In genomic region chr17:75893305-75894048, GRCh38 we compare ENCODE assay signal across 16 cellular contexts. TPM values are rescaled to one million over a fixed set of nuclear protein-coding genes. Genes with fewer than 3 reads are reported as not detected.
A peak's percentile ranks its signal among the peaks of the same experiment; 100 is the strongest.
DNase-seq lines count a peak whose midpoint lies in the region; ATAC-seq and TF ChIP-seq lines count a peak whose summit lies in the region.
"Had no signal": no experiment of that assay in that cellular context is flagged by ENCODE, and none has a peak within 500 bp of the region (broad histone marks: within the 10 kb centered on the region; RNA-seq: fewer than 3 reads in every experiment).

No MANE protein-coding gene starts in this region.

- no peaks in the 10 kb centered on the region for H3K27me3 Mint-ChIP-seq in activated T-cell treated with anti-CD3 and anti-CD28 coated beads, Interleukin-2, amount 50 U/mL, for 4 hours (ENCODE audit: low read depth)
- H3K27me3 Mint-ChIP-seq in WTC11 (ENCODE audit: low read depth), result no peaks in the 10 kb centered on the region
- H3K27me3 Mint-ChIP-seq in stimulated activated memory B cell treated with anti-CD40 and anti-IgM and Interleukin-4, amounts not matched to agents 10 μg/mL and 1 μg/mL and 100 μg/mL, for 72 hours, result no peaks in the 10 kb centered on the region

- no peak for DNase-seq in activated T-cell treated with anti-CD3 and anti-CD28 coated beads, Interleukin-2, amount 50 U/mL, for 4 hours
- DNase-seq in activated T-cell treated with anti-CD3 and anti-CD28 coated beads for 4 hours (no peak), WTC11 (ENCODE audit: low spot score) (no peak), NCI-H526 (lab: John Stamatoyannopoulos, UW) (no peak), NOMO-1 treated with DMSO at 0.1 percent for 48 hours (lab: John Stamatoyannopoulos, UW; ENCODE audit: unreplicated experiment) (no peak)
- DNase-seq in central memory CD4-positive, alpha-beta T cell, result no peak
- DNase-seq: effector memory CD4-positive, alpha-beta T cell; foreskin melanocyte; HCEC 1CT; lower lobe of right lung; NCI-H146; NCI-H446 treated with DMSO at 0.1 percent for 48 hours; SK-N-SH; small intestine had no signal

- WGBS in gastroesophageal sphincter (ENCODE audit: low coverage in 1 of 2), 2 donors, result 74% methylated on average over 7 to 10 of the region's 18 CpGs

- H3K27ac Mint-ChIP-seq in WTC11, result peak overlapping the region; percentile 93
- peak overlapping the region; percentile 87 for H3K27ac Mint-ChIP-seq in stimulated activated memory B cell treated with anti-CD40 and anti-IgM and Interleukin-4, amounts not matched to agents 10 μg/mL and 1 μg/mL and 100 μg/mL, for 72 hours

- no peak overlapping the region for H3K4me3 ChIP-seq in gastroesophageal sphincter
- H3K4me3 ChIP-seq: lower lobe of right lung had no signal

- no peak for TF ChIP-seq EP300 in gastroesophageal sphincter (IDR thresholded peaks at IDR 0.05)

- TF ChIP-seq POLR2A in gastroesophageal sphincter (IDR thresholded peaks at IDR 0.05), result no peak

- peak overlapping the region in 3 of 4 donors; percentile 94 to 96 (median 96) for H3K27ac ChIP-seq in gastroesophageal sphincter
- H3K27ac ChIP-seq: lower lobe of right lung had no signal

- no peaks in the 10 kb centered on the region for H3K9me3 Mint-ChIP-seq in activated T-cell treated with anti-CD3 and anti-CD28 coated beads, Interleukin-2, amount 50 U/mL, for 4 hours
- no peaks in the 10 kb centered on the region for H3K9me3 Mint-ChIP-seq in WTC11
- H3K9me3 Mint-ChIP-seq in stimulated activated memory B cell treated with anti-CD40 and anti-IgM and Interleukin-4, amounts not matched to agents 10 μg/mL and 1 μg/mL and 100 μg/mL, for 72 hours, result no peaks in the 10 kb centered on the region

- H3K36me3 ChIP-seq in gastroesophageal sphincter, result peaks cover 0 to 54% of the 10 kb centered on the region in 2 donors

- peaks cover 9% of the 10 kb centered on the region for H3K36me3 Mint-ChIP-seq in activated T-cell treated with anti-CD3 and anti-CD28 coated beads, Interleukin-2, amount 50 U/mL, for 4 hours (ENCODE audit: insufficient read depth)
- peaks cover 7% of the 10 kb centered on the region; the same call in 1 of the 2 replicates for H3K36me3 Mint-ChIP-seq in WTC11
- H3K36me3 Mint-ChIP-seq in stimulated activated memory B cell treated with anti-CD40 and anti-IgM and Interleukin-4, amounts not matched to agents 10 μg/mL and 1 μg/mL and 100 μg/mL, for 72 hours, result peaks cover 31% of the 10 kb centered on the region

- H3K4me1 ChIP-seq in gastroesophageal sphincter, result peaks cover 0 to 61% (median 23%) of the 10 kb centered on the region in 3 donors

- no peaks in the 10 kb centered on the region for H3K27me3 ChIP-seq in gastroesophageal sphincter

- H3K4me1 Mint-ChIP-seq in activated T-cell treated with anti-CD3 and anti-CD28 coated beads, Interleukin-2, amount 50 U/mL, for 4 hours (ENCODE audit: low read depth), result peaks cover 28% of the 10 kb centered on the region
- peaks cover 26% of the 10 kb centered on the region for H3K4me1 Mint-ChIP-seq in WTC11
- peaks cover 43% of the 10 kb centered on the region for H3K4me1 Mint-ChIP-seq in stimulated activated memory B cell treated with anti-CD40 and anti-IgM and Interleukin-4, amounts not matched to agents 10 μg/mL and 1 μg/mL and 100 μg/mL, for 72 hours

- POLR2A ChIA-PET in WTC11 (lab: Charles Lee), result interaction anchor here (1.2 kb wide), 1 partner anchor 38 kb away, joined by 3 read pairs; the partner anchor contains the start of gene WBP2

- no peaks in the 10 kb centered on the region for H3K9me3 ChIP-seq in gastroesophageal sphincter
- H3K9me3 ChIP-seq: lower lobe of right lung, SK-N-SH had no signal

- ATAC-seq in activated T-cell treated with anti-CD3 and anti-CD28 coated beads, Interleukin-2, amount 50 U/mL, for 4 hours, result no peak
- no peak for ATAC-seq in WTC11
- no peak for ATAC-seq in gastroesophageal sphincter
- ATAC-seq in stimulated activated memory B cell treated with anti-CD40 and anti-IgM and Interleukin-4, amounts not matched to agents 10 μg/mL and 1 μg/mL and 100 μg/mL, for 72 hours, result no peak
- ATAC-seq: lower lobe of right lung had no signal

- H3K4me3 Mint-ChIP-seq in activated T-cell treated with anti-CD3 and anti-CD28 coated beads, Interleukin-2, amount 50 U/mL, for 4 hours, result peak overlapping the region; percentile 60
- H3K4me3 Mint-ChIP-seq in WTC11, result peak overlapping the region; percentile 44
- H3K4me3 Mint-ChIP-seq in stimulated activated memory B cell treated with anti-CD40 and anti-IgM and Interleukin-4, amounts not matched to agents 10 μg/mL and 1 μg/mL and 100 μg/mL, for 72 hours, result no peak overlapping the region

- CTCF ChIA-PET in WTC11 (lab: Charles Lee), result interaction anchor here (0.5 to 7.5 kb wide), 10 partner anchors 11 to 773 kb away, joined by 3 to 71 read pairs (median 6); partner anchors contain the start of genes MRPL38 and TRIM47

- TF ChIP-seq CTCF in WTC11 (IDR thresholded peaks at IDR 0.05), result no peak
- TF ChIP-seq CTCF in gastroesophageal sphincter (IDR thresholded peaks at IDR 0.05), result no peak

TF ChIP-seq in WTC11, 78 proteins besides CTCF, POLR2A, EP300 and RAD21:
- TF ChIP-seq NFYB (CRISPR knock-in tag; conservative IDR thresholded peaks at IDR 0.05; ENCODE audit: low read depth), result no peak
- TF ChIP-seq STAT6 (CRISPR knock-in tag; conservative IDR thresholded peaks at IDR 0.05; ENCODE audit: low read depth), result no peak
- TF ChIP-seq JAZF1 (CRISPR knock-in tag; IDR thresholded peaks at IDR 0.05), result no peak
- TF ChIP-seq ETV6 (CRISPR knock-in tag; IDR thresholded peaks at IDR 0.05), result no peak
- no peak for TF ChIP-seq ZNF317 (CRISPR knock-in tag; IDR thresholded peaks at IDR 0.05; ENCODE audit: borderline replicate concordance, low read depth)
- no peak for TF ChIP-seq HMGA2 (CRISPR knock-in tag; IDR thresholded peaks at IDR 0.05)
- TF ChIP-seq CDX4 (CRISPR knock-in tag; IDR thresholded peaks at IDR 0.05; ENCODE audit: borderline replicate concordance), result no peak
- no peak for TF ChIP-seq NR3C1 (CRISPR knock-in tag; conservative IDR thresholded peaks at IDR 0.05; ENCODE audit: low read depth)
- TF ChIP-seq ZNF416 (CRISPR knock-in tag; IDR thresholded peaks at IDR 0.05), result no peak
- TF ChIP-seq JUN (CRISPR knock-in tag; IDR thresholded peaks at IDR 0.05), result no peak
- TF ChIP-seq CREB1 (CRISPR knock-in tag; IDR thresholded peaks at IDR 0.05), result no peak
TF ChIP-seq in WTC11: peak in this region for 0.

RNA-seq across cellular contexts. Expression of gene TRIM65, which starts 3.3 kb away (rescaled TPM):
- 10 to 100 TPM; 35.3 to 46.9 (median 43.7) TPM for total RNA-seq in activated T-cell treated with anti-CD3 and anti-CD28 coated beads, Interleukin-2, amount 50 U/mL, for 4 hours
- 51.3 to 56.4 TPM (median 51.4 TPM) in 3 replicates for total RNA-seq in WTC11 (2021)
- 10 to 100 TPM; 18.7 to 34.4 (median 31.2) TPM for total RNA-seq in gastroesophageal sphincter

RNA-seq across cellular contexts. Expression of gene MRPL38, which starts 11.2 kb away (rescaled TPM):
- 100 to 1,000 TPM; 203 to 227 (median 218) TPM for total RNA-seq in activated T-cell treated with anti-CD3 and anti-CD28 coated beads, Interleukin-2, amount 50 U/mL, for 4 hours
- total RNA-seq in WTC11 (2021) (107 to 146 TPM (median 116 TPM) in 3 replicates), gastroesophageal sphincter (10 to 100 TPM; 18.4 to 69.6 (median 44.3) TPM)

RNA-seq across cellular contexts. Expression of gene TRIM47, which starts 15.1 kb away (rescaled TPM):
- 10 to 100 TPM; 12.8 to 18.1 (median 14.5) TPM for total RNA-seq in activated T-cell treated with anti-CD3 and anti-CD28 coated beads, Interleukin-2, amount 50 U/mL, for 4 hours
- total RNA-seq in WTC11 (2021) (4.4 to 10.0 TPM (median 6.8 TPM) in 3 replicates), gastroesophageal sphincter (100 to 1,000 TPM in 1 of 4 donors, 10 to 100 TPM in 3; 21.0 to 146 (median 40.8) TPM)

RNA-seq across cellular contexts. Expression of gene WBP2, which starts 38.3 kb away (rescaled TPM):
- total RNA-seq in activated T-cell treated with anti-CD3 and anti-CD28 coated beads, Interleukin-2, amount 50 U/mL, for 4 hours, result 10 to 100 TPM; 31.0 to 47.8 (median 44.5) TPM
- total RNA-seq in WTC11 (2021) (64.3 to 69.4 TPM (median 68.8 TPM) in 3 replicates), gastroesophageal sphincter (10 to 100 TPM; 50.0 to 83.9 (median 57.6) TPM)

RNA-seq across cellular contexts. Expression of gene FBF1, which starts 47.4 kb away (rescaled TPM):
- 10 to 100 TPM; 12.1 to 16.0 (median 12.5) TPM for total RNA-seq in activated T-cell treated with anti-CD3 and anti-CD28 coated beads, Interleukin-2, amount 50 U/mL, for 4 hours
- total RNA-seq in WTC11 (2021), result 19.8 to 23.7 TPM (median 21.0 TPM) in 3 replicates
- 10 to 100 TPM in 1 of 4 donors, 1 to 10 TPM in 3; 4.6 to 20.2 (median 7.7) TPM for total RNA-seq in gastroesophageal sphincter
